Comparison of ENCODE assay signal across 22 cellular contexts in genomic region chr1:159474926-159475325, GRCh38.
"Had no signal": no experiment of that assay in that cellular context is flagged by ENCODE, and none has a peak within 500 bp of the region (broad histone marks: within the 10 kb centered on the region; RNA-seq: fewer than 3 reads in every experiment).

No MANE protein-coding gene starts in this region.

- H3K4me2 ChIP-seq: hepatocyte had no signal

- H3K27ac ChIP-seq: colonic mucosa, epithelial cell of prostate, esophagus squamous epithelium, foreskin keratinocyte, gastroesophageal sphincter, heart left ventricle, hepatocyte, left lung, lower lobe of right lung had no signal

- DNase-seq: colonic mucosa; cortex of kidney; effector CD8-positive, alpha-beta T cell; effector memory CD8-positive, alpha-beta T cell; endodermal cell; erythroblast; esophagus squamous epithelium; heart left ventricle; hypothalamus; immature natural killer cell; left cardiac atrium; left lung; left ventricle myocardium superior; lower lobe of right lung; mesendoderm; midbrain; naive thymus-derived CD4-positive, alpha-beta T cell had no signal

- ATAC-seq: effector memory CD8-positive, alpha-beta T cell; esophagus mucosa; foreskin keratinocyte; gastroesophageal sphincter; heart left ventricle; left cardiac atrium; left lung; left ventricle myocardium superior; lower lobe of right lung; naive thymus-derived CD4-positive, alpha-beta T cell had no signal

- H3K36me3 ChIP-seq: colonic mucosa, esophagus squamous epithelium, gastroesophageal sphincter, heart left ventricle, left lung, lower lobe of right lung had no signal

- H3K79me2 ChIP-seq: hepatocyte had no signal

- H3K9me3 ChIP-seq: colonic mucosa, esophagus squamous epithelium, gastroesophageal sphincter, heart left ventricle, left lung, lower lobe of right lung had no signal

- H2AFZ ChIP-seq: hepatocyte had no signal

- H3K4me3 ChIP-seq: colonic mucosa, esophagus squamous epithelium, gastroesophageal sphincter, heart left ventricle, hepatocyte, left lung, lower lobe of right lung had no signal

- H3K4me1 ChIP-seq: colonic mucosa, esophagus squamous epithelium, foreskin keratinocyte, gastroesophageal sphincter, left lung, lower lobe of right lung had no signal

- H3K27me3 ChIP-seq: colonic mucosa, esophagus squamous epithelium, foreskin keratinocyte, gastroesophageal sphincter, heart left ventricle, hepatocyte, left lung had no signal
